1 cellular context compared by ENCODE assay signal in the genomic region with DNA sequence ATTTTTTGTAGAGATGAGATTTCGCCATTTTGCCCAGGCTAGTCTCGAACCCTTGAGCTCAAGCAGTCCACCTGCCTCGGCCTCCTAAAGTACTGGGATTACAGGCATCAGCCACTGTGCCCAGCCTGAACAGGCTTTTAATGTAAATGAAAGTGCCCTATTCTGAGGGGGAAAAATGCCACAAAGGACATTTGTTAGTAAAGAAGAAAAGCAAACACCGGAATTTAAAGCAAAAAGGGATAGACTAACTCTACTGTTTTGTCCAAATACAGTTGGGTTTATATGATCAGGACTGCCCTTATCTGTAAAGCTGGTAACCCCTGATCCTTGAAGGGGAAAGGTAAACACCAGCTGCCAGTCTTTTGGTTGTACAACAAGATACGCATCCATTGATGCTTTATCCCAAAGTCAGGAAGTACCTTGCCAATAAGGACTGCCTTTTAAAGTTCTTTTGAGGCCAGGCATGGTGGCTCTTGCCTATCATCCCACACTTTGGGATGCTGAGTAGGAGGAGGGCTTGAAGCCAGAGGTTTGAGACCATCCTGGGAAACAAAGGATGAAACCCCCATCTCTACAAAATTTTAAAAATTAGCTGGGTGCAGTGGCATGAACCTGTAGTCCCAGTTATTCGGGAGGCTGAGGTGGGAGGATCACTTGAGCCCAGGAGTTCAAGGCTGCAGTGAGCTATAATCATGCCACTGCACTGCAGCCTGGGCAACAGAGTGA.
TF ChIP-seq lines count a peak whose summit lies in the region.

No MANE protein-coding gene starts in this region.

TF ChIP-seq in HepG2, 621 proteins besides CTCF, POLR2A, EP300 and RAD21 (continued from another document and continues in another):
- TF ChIP-seq, protein P1, sequence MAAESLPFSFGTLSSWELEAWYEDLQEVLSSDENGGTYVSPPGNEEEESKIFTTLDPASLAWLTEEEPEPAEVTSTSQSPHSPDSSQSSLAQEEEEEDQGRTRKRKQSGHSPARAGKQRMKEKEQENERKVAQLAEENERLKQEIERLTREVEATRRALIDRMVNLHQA (CRISPR knock-in tag; IDR thresholded peaks at IDR 0.05): peak; percentile 72; the same call in 1 of the 2 replicates
- TF ChIP-seq PRMT3 (CRISPR knock-in tag; IDR thresholded peaks at IDR 0.05; ENCODE audit: borderline replicate concordance, low read depth) (no peak), ZNF230 (CRISPR knock-in tag; IDR thresholded peaks at IDR 0.05) (no peak), U2AF1 (optimal IDR thresholded peaks at IDR 0.05; ENCODE audit: low read depth, low read length) (no peak), ZNF350 (CRISPR knock-in tag; IDR thresholded peaks at IDR 0.05; ENCODE audit: borderline replicate concordance, low read depth) (no peak; the same call in 1 of the 2 replicates), CEBPB (IDR thresholded peaks at IDR 0.05; ENCODE audit: borderline replicate concordance, low read depth, low read length) (no peak), HNRNPUL1 (IDR thresholded peaks at IDR 0.05; ENCODE audit: low read depth, low read length) (no peak), XRCC5 (optimal IDR thresholded peaks at IDR 0.05; ENCODE audit: low read length) (no peak), MBNL3 (CRISPR knock-in tag; conservative IDR thresholded peaks at IDR 0.05) (no peak), GLI4 (CRISPR knock-in tag; IDR thresholded peaks at IDR 0.05; ENCODE audit: borderline replicate concordance) (no peak), ZNF782 (CRISPR knock-in tag; IDR thresholded peaks at IDR 0.05; ENCODE audit: borderline replicate concordance) (no peak; the same call in 1 of the 2 replicates), GATA4 (IDR thresholded peaks at IDR 0.05; ENCODE audit: borderline replicate concordance, low read depth) (peak; percentile 99), ASH2L (IDR thresholded peaks at IDR 0.05; ENCODE audit: insufficient read length, low read depth, low read length) (peak; percentile 44), AGO1 (IDR thresholded peaks at IDR 0.05; ENCODE audit: low read depth, low read length, poor library complexity, severe bottlenecking) (no peak), ZNF460 (CRISPR knock-in tag; IDR thresholded peaks at IDR 0.05; ENCODE audit: borderline replicate concordance) (no peak), TAF15 (IDR thresholded peaks at IDR 0.05; ENCODE audit: low read depth, low read length, poor library complexity, severe bottlenecking) (no peak), SALL2 (CRISPR knock-in tag; IDR thresholded peaks at IDR 0.05) (peak; percentile 77; the same call in 1 of the 2 replicates), ERF (CRISPR knock-in tag; IDR thresholded peaks at IDR 0.05) (peak; percentile 74), ZMAT3 (CRISPR knock-in tag; conservative IDR thresholded peaks at IDR 0.05) (no peak; the same call in none of the 2 replicates), SAFB2 (CRISPR knock-in tag; IDR thresholded peaks at IDR 0.05; ENCODE audit: borderline replicate concordance, low read depth) (no peak; the same call in 1 of the 2 replicates), ZEB1 (IDR thresholded peaks at IDR 0.05; ENCODE audit: insufficient replicate concordance, low read depth) (peak; percentile 85), ZNF468 (CRISPR knock-in tag; IDR thresholded peaks at IDR 0.05) (no peak), FOXP1 (IDR thresholded peaks at IDR 0.05) (0 out of 2 replicates have a peak, but pooled peaks have one; percentile 44), FOXP1 (CRISPR knock-in tag; IDR thresholded peaks at IDR 0.05) (peak; percentile 92), RFXANK (CRISPR knock-in tag; IDR thresholded peaks at IDR 0.05) (0 out of 2 replicates have a peak, but pooled peaks have one; percentile 49), ZNF337 (CRISPR knock-in tag; IDR thresholded peaks at IDR 0.05; ENCODE audit: borderline replicate concordance, low read depth) (peak; percentile 14; the same call in 1 of the 2 replicates), SMC3 (IDR thresholded peaks at IDR 0.05; ENCODE audit: low read length) (no peak), SP2 (CRISPR knock-in tag; IDR thresholded peaks at IDR 0.05) (no peak), SIX4 (CRISPR knock-in tag; IDR thresholded peaks at IDR 0.05) (peak; percentile 91), IKZF1 (IDR thresholded peaks at IDR 0.05) (no peak), ZNF629 (CRISPR knock-in tag; conservative IDR thresholded peaks at IDR 0.05) (peak; percentile 33), HOXA7 (CRISPR knock-in tag; IDR thresholded peaks at IDR 0.05) (no peak), HNF4A (CRISPR knock-in tag; IDR thresholded peaks at IDR 0.05) (peak; percentile 91), PHF21A (CRISPR knock-in tag; IDR thresholded peaks at IDR 0.05) (peak; percentile 97), NFKBIZ (CRISPR knock-in tag; IDR thresholded peaks at IDR 0.05) (peak; percentile 76; the same call in 1 of the 2 replicates), ZNF160 (CRISPR knock-in tag; IDR thresholded peaks at IDR 0.05) (no peak), FOXA3 (CRISPR knock-in tag; IDR thresholded peaks at IDR 0.05) (peak; percentile 99)
- TF ChIP-seq, protein P2, sequence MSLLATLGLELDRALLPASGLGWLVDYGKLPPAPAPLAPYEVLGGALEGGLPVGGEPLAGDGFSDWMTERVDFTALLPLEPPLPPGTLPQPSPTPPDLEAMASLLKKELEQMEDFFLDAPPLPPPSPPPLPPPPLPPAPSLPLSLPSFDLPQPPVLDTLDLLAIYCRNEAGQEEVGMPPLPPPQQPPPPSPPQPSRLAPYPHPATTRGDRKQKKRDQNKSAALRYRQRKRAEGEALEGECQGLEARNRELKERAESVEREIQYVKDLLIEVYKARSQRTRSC (CRISPR knock-in tag; IDR thresholded peaks at IDR 0.05; ENCODE audit: low read depth): no peak
- TF ChIP-seq, protein P3, sequence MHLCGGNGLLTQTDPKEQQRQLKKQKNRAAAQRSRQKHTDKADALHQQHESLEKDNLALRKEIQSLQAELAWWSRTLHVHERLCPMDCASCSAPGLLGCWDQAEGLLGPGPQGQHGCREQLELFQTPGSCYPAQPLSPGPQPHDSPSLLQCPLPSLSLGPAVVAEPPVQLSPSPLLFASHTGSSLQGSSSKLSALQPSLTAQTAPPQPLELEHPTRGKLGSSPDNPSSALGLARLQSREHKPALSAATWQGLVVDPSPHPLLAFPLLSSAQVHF (CRISPR knock-in tag; IDR thresholded peaks at IDR 0.05): no peak
- TF ChIP-seq, protein P4, sequence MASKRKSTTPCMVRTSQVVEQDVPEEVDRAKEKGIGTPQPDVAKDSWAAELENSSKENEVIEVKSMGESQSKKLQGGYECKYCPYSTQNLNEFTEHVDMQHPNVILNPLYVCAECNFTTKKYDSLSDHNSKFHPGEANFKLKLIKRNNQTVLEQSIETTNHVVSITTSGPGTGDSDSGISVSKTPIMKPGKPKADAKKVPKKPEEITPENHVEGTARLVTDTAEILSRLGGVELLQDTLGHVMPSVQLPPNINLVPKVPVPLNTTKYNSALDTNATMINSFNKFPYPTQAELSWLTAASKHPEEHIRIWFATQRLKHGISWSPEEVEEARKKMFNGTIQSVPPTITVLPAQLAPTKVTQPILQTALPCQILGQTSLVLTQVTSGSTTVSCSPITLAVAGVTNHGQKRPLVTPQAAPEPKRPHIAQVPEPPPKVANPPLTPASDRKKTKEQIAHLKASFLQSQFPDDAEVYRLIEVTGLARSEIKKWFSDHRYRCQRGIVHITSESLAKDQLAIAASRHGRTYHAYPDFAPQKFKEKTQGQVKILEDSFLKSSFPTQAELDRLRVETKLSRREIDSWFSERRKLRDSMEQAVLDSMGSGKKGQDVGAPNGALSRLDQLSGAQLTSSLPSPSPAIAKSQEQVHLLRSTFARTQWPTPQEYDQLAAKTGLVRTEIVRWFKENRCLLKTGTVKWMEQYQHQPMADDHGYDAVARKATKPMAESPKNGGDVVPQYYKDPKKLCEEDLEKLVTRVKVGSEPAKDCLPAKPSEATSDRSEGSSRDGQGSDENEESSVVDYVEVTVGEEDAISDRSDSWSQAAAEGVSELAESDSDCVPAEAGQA (IDR thresholded peaks at IDR 0.05; ENCODE audit: low read depth): no peak
- TF ChIP-seq, protein P4 (CRISPR knock-in tag; IDR thresholded peaks at IDR 0.05; ENCODE audit: borderline replicate concordance): no peak
- TF ChIP-seq, protein P5, sequence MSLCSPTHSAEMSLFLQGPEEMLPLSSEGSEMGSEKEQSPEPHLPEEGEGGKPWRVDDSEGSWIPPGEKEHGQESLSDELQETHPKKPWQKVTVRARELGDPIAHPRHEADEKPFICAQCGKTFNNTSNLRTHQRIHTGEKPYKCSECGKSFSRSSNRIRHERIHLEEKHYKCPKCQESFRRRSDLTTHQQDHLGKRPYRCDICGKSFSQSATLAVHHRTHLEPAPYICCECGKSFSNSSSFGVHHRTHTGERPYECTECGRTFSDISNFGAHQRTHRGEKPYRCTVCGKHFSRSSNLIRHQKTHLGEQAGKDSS (CRISPR knock-in tag; IDR thresholded peaks at IDR 0.05; ENCODE audit: borderline replicate concordance, low read depth): peak; percentile 53; the same call in 1 of the 2 replicates
- TF ChIP-seq, protein P6, sequence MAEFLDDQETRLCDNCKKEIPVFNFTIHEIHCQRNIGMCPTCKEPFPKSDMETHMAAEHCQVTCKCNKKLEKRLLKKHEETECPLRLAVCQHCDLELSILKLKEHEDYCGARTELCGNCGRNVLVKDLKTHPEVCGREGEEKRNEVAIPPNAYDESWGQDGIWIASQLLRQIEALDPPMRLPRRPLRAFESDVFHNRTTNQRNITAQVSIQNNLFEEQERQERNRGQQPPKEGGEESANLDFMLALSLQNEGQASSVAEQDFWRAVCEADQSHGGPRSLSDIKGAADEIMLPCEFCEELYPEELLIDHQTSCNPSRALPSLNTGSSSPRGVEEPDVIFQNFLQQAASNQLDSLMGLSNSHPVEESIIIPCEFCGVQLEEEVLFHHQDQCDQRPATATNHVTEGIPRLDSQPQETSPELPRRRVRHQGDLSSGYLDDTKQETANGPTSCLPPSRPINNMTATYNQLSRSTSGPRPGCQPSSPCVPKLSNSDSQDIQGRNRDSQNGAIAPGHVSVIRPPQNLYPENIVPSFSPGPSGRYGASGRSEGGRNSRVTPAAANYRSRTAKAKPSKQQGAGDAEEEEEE (CRISPR knock-in tag; IDR thresholded peaks at IDR 0.05; ENCODE audit: borderline replicate concordance): no peak
- TF ChIP-seq, protein P7, sequence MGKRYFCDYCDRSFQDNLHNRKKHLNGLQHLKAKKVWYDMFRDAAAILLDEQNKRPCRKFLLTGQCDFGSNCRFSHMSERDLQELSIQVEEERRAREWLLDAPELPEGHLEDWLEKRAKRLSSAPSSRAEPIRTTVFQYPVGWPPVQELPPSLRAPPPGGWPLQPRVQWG (CRISPR knock-in tag; IDR thresholded peaks at IDR 0.05; ENCODE audit: borderline replicate concordance, low read depth): no peak
- TF ChIP-seq, protein P8, sequence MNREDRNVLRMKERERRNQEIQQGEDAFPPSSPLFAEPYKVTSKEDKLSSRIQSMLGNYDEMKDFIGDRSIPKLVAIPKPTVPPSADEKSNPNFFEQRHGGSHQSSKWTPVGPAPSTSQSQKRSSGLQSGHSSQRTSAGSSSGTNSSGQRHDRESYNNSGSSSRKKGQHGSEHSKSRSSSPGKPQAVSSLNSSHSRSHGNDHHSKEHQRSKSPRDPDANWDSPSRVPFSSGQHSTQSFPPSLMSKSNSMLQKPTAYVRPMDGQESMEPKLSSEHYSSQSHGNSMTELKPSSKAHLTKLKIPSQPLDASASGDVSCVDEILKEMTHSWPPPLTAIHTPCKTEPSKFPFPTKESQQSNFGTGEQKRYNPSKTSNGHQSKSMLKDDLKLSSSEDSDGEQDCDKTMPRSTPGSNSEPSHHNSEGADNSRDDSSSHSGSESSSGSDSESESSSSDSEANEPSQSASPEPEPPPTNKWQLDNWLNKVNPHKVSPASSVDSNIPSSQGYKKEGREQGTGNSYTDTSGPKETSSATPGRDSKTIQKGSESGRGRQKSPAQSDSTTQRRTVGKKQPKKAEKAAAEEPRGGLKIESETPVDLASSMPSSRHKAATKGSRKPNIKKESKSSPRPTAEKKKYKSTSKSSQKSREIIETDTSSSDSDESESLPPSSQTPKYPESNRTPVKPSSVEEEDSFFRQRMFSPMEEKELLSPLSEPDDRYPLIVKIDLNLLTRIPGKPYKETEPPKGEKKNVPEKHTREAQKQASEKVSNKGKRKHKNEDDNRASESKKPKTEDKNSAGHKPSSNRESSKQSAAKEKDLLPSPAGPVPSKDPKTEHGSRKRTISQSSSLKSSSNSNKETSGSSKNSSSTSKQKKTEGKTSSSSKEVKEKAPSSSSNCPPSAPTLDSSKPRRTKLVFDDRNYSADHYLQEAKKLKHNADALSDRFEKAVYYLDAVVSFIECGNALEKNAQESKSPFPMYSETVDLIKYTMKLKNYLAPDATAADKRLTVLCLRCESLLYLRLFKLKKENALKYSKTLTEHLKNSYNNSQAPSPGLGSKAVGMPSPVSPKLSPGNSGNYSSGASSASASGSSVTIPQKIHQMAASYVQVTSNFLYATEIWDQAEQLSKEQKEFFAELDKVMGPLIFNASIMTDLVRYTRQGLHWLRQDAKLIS (CRISPR knock-in tag; IDR thresholded peaks at IDR 0.05): no peak
- TF ChIP-seq, protein P9, sequence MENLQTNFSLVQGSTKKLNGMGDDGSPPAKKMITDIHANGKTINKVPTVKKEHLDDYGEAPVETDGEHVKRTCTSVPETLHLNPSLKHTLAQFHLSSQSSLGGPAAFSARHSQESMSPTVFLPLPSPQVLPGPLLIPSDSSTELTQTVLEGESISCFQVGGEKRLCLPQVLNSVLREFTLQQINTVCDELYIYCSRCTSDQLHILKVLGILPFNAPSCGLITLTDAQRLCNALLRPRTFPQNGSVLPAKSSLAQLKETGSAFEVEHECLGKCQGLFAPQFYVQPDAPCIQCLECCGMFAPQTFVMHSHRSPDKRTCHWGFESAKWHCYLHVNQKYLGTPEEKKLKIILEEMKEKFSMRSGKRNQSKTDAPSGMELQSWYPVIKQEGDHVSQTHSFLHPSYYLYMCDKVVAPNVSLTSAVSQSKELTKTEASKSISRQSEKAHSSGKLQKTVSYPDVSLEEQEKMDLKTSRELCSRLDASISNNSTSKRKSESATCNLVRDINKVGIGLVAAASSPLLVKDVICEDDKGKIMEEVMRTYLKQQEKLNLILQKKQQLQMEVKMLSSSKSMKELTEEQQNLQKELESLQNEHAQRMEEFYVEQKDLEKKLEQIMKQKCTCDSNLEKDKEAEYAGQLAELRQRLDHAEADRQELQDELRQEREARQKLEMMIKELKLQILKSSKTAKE (CRISPR knock-in tag; IDR thresholded peaks at IDR 0.05; ENCODE audit: borderline replicate concordance): peak; percentile 87; the same call in 1 of the 2 replicates
